8 cellular contexts compared by ENCODE assay signal in the genomic region with DNA sequence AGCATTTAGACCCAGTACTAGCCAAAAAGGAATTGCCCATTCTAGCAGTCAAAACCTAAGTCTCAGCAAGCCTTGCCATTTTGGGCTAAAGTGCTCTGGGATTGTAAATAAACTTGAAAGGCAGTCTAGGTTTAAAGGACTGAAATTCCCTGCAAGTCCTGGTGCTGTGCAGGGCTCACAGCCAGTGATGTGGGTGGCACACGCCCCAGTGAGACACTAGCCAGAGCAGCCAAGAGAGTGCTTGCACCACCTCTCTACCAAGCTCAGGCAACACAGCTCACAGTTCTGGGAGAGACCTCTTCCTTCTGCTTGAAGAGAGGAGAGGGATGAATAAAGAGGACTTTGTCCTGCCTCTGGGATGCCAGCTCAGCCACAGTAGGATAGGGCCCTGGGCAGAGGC.
DNase-seq lines count a peak whose midpoint lies in the region; ATAC-seq, FAIRE-seq and TF ChIP-seq lines count a peak whose summit lies in the region.
"Not testable (repeated sequence)": the region's sequence is repeated elsewhere in the genome, so short reads cannot be mapped to it uniquely, and the experiment has no call there.

No MANE protein-coding gene starts in this region.

- H3K27ac Mint-ChIP-seq in GM23338, result not testable (repeated sequence)
- H3K27ac Mint-ChIP-seq in WTC11, result peak overlapping the region; percentile 50; the same call in 1 of the 2 replicates

- H3K14ac ChIP-seq in IMR-90 (replicated peaks; ENCODE audit: low read depth, low read length), result not testable (repeated sequence)

- H4K20me1 ChIP-seq in GM23338 (replicated peaks; ENCODE audit: insufficient read depth); IMR-90 (ENCODE audit: insufficient read depth, low read length): not testable (repeated sequence)

- not testable (repeated sequence) for H3K9ac ChIP-seq in IMR-90 (ENCODE audit: low read depth, low read length)

- not testable (repeated sequence) for H3K9me2 ChIP-seq in GM23338 (ENCODE audit: insufficient read depth)

- H2BK120ac ChIP-seq in IMR-90 (ENCODE audit: low read depth, low read length), result not testable (repeated sequence)

- dilution Hi-C loops in IMR-90 (cut with HindIII; ENCODE audit: low sequenced_read_pairs, unreplicated experiment), result not testable (repeated sequence)

- not testable (repeated sequence) for H2BK15ac ChIP-seq in IMR-90 (ENCODE audit: low read depth, low read length)

- not testable (repeated sequence) for BruUV-seq in IMR-90 (replicated peaks; lab: Mats Ljungman, UMichigan)

- TF ChIP-seq POLR2A in IMR-90 (IDR thresholded peaks at IDR 0.05; ENCODE audit: low read depth, low read length), result not testable (repeated sequence)

- H3K36me3 ChIP-seq in GM23338 (ENCODE audit: insufficient read depth); IMR-90 (ENCODE audit: control insufficient read depth, insufficient read depth, low read length); bronchial epithelial cell (ENCODE audit: control insufficient read depth, insufficient read depth, low read length); upper lobe of right lung: not testable (repeated sequence)

- H3K4me1 ChIP-seq in GM23338 (ENCODE audit: insufficient read depth), result 0 out of 2 replicates have a peak, but pooled peaks cover 18% of the 10 kb centered on the region
- H3K4me1 ChIP-seq in IMR-90 (ENCODE audit: control insufficient read depth, insufficient read depth, low read length); foreskin keratinocyte; upper lobe of right lung: not testable (repeated sequence)

- H3K4ac ChIP-seq in IMR-90 (ENCODE audit: low read depth, low read length), result not testable (repeated sequence)

- H4K91ac ChIP-seq in IMR-90 (ENCODE audit: insufficient read depth, low read depth, low read length), result not testable (repeated sequence)

- POLR2A ChIA-PET in IMR-90 (lab: Charles Lee; ENCODE audit: unreplicated experiment); WTC11 (lab: Charles Lee): not testable (repeated sequence)

- CTCF ChIA-PET in IMR-90 (lab: Yijun Ruan, JAX); WTC11 (lab: Charles Lee): not testable (repeated sequence)

- peak overlapping the region; percentile 84; the same call in 1 of the 2 replicates for H3K18ac ChIP-seq in IMR-90 (ENCODE audit: low read depth, low read length)

- H3K9me3 Mint-ChIP-seq in GM23338, result not testable (repeated sequence)
- peaks cover 18% of the 10 kb centered on the region for H3K9me3 Mint-ChIP-seq in WTC11

- H3K4me2 ChIP-seq in GM23338; IMR-90 (ENCODE audit: low read depth, low read length): not testable (repeated sequence)

- not testable (repeated sequence) for H3K23ac ChIP-seq in IMR-90 (ENCODE audit: low read depth, low read length)

- H3K4me3 ChIP-seq in GM23338; IMR-90 (ENCODE audit: insufficient read depth, low read depth, low read length); bronchial epithelial cell (ENCODE audit: low read depth, low read length); upper lobe of right lung: not testable (repeated sequence)

- H2AFZ ChIP-seq in GM23338; IMR-90 (replicated peaks; ENCODE audit: low read length, poor library complexity): not testable (repeated sequence)

- WGBS in IMR-90 (ENCODE audit: extremely low coverage in 2 of 2, insufficient read length in 1 of 2), 2 experiments, result no CpG with 5 or more reads among the region's 1 CpG

- FAIRE-seq in bronchial epithelial cell (lab: Jason Lieb, UNC), result peak; percentile 97

- not testable (repeated sequence) for H3K79me2 ChIP-seq in GM23338 (replicated peaks; ENCODE audit: insufficient read depth)

- peak overlapping the region; percentile 56; the same call in 1 of the 2 replicates for H4K5ac ChIP-seq in IMR-90 (ENCODE audit: low read depth, low read length)

- H2AK5ac ChIP-seq in IMR-90 (ENCODE audit: low read depth, low read length), result not testable (repeated sequence)

- H3K56ac ChIP-seq in IMR-90 (ENCODE audit: extremely low read depth, insufficient read depth, low read length), result not testable (repeated sequence)

- H3K9me3 ChIP-seq in IMR-90 (ENCODE audit: control insufficient read depth, insufficient read depth, low read length); upper lobe of right lung: not testable (repeated sequence)

- H2BK5ac ChIP-seq in IMR-90 (ENCODE audit: low read depth, low read length, poor library complexity, severe bottlenecking), result not testable (repeated sequence)

- TF ChIP-seq CTCF in GM23338 (conservative IDR thresholded peaks at IDR 0.05; ENCODE audit: low read depth in 2 of 2); IMR-90 (conservative IDR thresholded peaks at IDR 0.05; ENCODE audit: low read depth, low read length); WTC11 (IDR thresholded peaks at IDR 0.05); bronchial epithelial cell (IDR thresholded peaks at IDR 0.05; ENCODE audit: insufficient read depth, low read length, severe bottlenecking); foreskin keratinocyte (conservative IDR thresholded peaks at IDR 0.05); upper lobe of right lung (IDR thresholded peaks at IDR 0.05): not testable (repeated sequence)

- not testable (repeated sequence) for H4K8ac ChIP-seq in IMR-90 (ENCODE audit: low read depth in 2 of 2, low read length in 2 of 2)

- H3K4me3 Mint-ChIP-seq in GM23338, WTC11: not testable (repeated sequence)

- ATAC-seq in GM23338 (peak; percentile 56), WTC11 (peak; percentile 56), esophagus mucosa (peak; percentile 46), foreskin keratinocyte (peak; percentile 14), upper lobe of right lung (peak; percentile 21)
- not testable (repeated sequence) for ATAC-seq in IMR-90 (ENCODE audit: low read depth)

- not testable (repeated sequence) for H3K27me3 ChIP-seq in GM23338 (ENCODE audit: insufficient read depth); IMR-90 (ENCODE audit: control insufficient read depth, insufficient read depth, low read length); bronchial epithelial cell (ENCODE audit: control insufficient read depth, insufficient read depth, low read length); foreskin keratinocyte; upper lobe of right lung

- H3K27ac ChIP-seq in GM23338 (ENCODE audit: low read depth); IMR-90 (ENCODE audit: insufficient read depth, low read length); foreskin keratinocyte; upper lobe of right lung: not testable (repeated sequence)

- H3K36me3 Mint-ChIP-seq in GM23338 (ENCODE audit: low read depth); WTC11: not testable (repeated sequence)

- not testable (repeated sequence) for H3F3A ChIP-seq in GM23338 (replicated peaks; ENCODE audit: low read depth)

- not testable (repeated sequence) for TF ChIP-seq RAD21 in IMR-90 (IDR thresholded peaks at IDR 0.05; ENCODE audit: low read length)

- intact Hi-C loops in IMR-90 (cut with micrococcal nuclease); posterior vena cava (cut with DNase I); upper lobe of right lung (cut with DNase I): not testable (repeated sequence)

- H3K79me1 ChIP-seq in IMR-90 (ENCODE audit: low read depth in 1 of 2, low read length in 2 of 2), result not testable (repeated sequence)

- not testable (repeated sequence) for DNase-seq in GM23338 (ENCODE audit: low spot score); IMR-90; WTC11 (ENCODE audit: low spot score); bronchial epithelial cell (ENCODE audit: low read depth); foreskin keratinocyte; upper lobe of right lung
- peak; percentile 58 for DNase-seq in posterior vena cava (ENCODE audit: low spot score)

- H2BK20ac ChIP-seq in IMR-90 (ENCODE audit: low read depth, low read length), result not testable (repeated sequence)

- H3K9me1 ChIP-seq in IMR-90 (ENCODE audit: insufficient read depth, low read length), result not testable (repeated sequence)

- not testable (repeated sequence) for H2AK9ac ChIP-seq in IMR-90 (replicated peaks; ENCODE audit: low read depth, low read length, poor library complexity)

- in situ Hi-C loops in IMR-90 (cut with MboI; ENCODE audit: low sequenced_read_pairs), result not testable (repeated sequence)

- not testable (repeated sequence) for H3K27me3 Mint-ChIP-seq in GM23338 (ENCODE audit: insufficient read depth, low read depth, poor library complexity); WTC11 (ENCODE audit: low read depth)

- peaks cover 13% of the 10 kb centered on the region for H3K4me1 Mint-ChIP-seq in GM23338
- H3K4me1 Mint-ChIP-seq in WTC11, result peaks cover 14% of the 10 kb centered on the region
